Comparison of ENCODE assay signal across 2 cellular contexts in the genomic region with DNA sequence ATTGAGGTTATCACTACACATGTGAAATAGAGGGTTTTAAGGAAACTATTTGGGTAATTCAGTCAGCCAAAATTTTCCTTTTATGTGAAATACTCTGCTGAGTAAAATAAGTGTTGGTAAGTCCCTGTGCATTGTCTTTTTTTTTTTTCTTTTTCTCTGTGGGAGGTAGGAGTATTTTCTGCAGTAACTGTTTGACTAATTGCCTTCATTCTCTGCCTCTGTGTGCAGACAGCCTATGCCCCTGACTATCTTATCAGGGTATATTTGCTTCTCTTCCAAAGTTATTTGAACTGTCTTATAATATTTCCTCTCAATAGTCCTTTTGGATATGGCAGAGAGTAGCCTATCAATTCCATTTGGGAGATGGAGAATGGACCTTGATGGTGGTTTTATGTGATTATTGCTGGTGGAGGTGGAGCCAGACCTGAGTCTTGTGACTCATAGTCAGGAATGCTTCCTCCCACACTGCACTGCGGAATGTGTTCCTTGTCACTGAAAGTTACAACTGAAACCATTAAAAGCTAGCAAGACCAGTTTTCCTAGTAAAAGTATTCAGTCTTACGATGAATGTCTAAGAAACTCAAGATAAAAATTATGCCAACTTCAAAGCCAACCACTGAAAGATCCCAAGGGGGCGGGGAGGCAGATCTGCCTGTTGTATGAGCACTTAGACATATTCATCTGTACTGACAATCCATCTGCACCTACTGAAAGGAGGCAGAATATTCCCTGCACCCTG.
TF ChIP-seq lines count a peak whose summit lies in the region.

No MANE protein-coding gene starts in this region.

TF ChIP-seq in GM23338, 12 proteins besides CTCF, POLR2A, EP300 and RAD21 (continued from another document):
- TF ChIP-seq, protein P1, sequence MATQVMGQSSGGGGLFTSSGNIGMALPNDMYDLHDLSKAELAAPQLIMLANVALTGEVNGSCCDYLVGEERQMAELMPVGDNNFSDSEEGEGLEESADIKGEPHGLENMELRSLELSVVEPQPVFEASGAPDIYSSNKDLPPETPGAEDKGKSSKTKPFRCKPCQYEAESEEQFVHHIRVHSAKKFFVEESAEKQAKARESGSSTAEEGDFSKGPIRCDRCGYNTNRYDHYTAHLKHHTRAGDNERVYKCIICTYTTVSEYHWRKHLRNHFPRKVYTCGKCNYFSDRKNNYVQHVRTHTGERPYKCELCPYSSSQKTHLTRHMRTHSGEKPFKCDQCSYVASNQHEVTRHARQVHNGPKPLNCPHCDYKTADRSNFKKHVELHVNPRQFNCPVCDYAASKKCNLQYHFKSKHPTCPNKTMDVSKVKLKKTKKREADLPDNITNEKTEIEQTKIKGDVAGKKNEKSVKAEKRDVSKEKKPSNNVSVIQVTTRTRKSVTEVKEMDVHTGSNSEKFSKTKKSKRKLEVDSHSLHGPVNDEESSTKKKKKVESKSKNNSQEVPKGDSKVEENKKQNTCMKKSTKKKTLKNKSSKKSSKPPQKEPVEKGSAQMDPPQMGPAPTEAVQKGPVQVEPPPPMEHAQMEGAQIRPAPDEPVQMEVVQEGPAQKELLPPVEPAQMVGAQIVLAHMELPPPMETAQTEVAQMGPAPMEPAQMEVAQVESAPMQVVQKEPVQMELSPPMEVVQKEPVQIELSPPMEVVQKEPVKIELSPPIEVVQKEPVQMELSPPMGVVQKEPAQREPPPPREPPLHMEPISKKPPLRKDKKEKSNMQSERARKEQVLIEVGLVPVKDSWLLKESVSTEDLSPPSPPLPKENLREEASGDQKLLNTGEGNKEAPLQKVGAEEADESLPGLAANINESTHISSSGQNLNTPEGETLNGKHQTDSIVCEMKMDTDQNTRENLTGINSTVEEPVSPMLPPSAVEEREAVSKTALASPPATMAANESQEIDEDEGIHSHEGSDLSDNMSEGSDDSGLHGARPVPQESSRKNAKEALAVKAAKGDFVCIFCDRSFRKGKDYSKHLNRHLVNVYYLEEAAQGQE (IDR thresholded peaks at IDR 0.05; ENCODE audit: unreplicated experiment): no peak
- TF ChIP-seq, protein P2, sequence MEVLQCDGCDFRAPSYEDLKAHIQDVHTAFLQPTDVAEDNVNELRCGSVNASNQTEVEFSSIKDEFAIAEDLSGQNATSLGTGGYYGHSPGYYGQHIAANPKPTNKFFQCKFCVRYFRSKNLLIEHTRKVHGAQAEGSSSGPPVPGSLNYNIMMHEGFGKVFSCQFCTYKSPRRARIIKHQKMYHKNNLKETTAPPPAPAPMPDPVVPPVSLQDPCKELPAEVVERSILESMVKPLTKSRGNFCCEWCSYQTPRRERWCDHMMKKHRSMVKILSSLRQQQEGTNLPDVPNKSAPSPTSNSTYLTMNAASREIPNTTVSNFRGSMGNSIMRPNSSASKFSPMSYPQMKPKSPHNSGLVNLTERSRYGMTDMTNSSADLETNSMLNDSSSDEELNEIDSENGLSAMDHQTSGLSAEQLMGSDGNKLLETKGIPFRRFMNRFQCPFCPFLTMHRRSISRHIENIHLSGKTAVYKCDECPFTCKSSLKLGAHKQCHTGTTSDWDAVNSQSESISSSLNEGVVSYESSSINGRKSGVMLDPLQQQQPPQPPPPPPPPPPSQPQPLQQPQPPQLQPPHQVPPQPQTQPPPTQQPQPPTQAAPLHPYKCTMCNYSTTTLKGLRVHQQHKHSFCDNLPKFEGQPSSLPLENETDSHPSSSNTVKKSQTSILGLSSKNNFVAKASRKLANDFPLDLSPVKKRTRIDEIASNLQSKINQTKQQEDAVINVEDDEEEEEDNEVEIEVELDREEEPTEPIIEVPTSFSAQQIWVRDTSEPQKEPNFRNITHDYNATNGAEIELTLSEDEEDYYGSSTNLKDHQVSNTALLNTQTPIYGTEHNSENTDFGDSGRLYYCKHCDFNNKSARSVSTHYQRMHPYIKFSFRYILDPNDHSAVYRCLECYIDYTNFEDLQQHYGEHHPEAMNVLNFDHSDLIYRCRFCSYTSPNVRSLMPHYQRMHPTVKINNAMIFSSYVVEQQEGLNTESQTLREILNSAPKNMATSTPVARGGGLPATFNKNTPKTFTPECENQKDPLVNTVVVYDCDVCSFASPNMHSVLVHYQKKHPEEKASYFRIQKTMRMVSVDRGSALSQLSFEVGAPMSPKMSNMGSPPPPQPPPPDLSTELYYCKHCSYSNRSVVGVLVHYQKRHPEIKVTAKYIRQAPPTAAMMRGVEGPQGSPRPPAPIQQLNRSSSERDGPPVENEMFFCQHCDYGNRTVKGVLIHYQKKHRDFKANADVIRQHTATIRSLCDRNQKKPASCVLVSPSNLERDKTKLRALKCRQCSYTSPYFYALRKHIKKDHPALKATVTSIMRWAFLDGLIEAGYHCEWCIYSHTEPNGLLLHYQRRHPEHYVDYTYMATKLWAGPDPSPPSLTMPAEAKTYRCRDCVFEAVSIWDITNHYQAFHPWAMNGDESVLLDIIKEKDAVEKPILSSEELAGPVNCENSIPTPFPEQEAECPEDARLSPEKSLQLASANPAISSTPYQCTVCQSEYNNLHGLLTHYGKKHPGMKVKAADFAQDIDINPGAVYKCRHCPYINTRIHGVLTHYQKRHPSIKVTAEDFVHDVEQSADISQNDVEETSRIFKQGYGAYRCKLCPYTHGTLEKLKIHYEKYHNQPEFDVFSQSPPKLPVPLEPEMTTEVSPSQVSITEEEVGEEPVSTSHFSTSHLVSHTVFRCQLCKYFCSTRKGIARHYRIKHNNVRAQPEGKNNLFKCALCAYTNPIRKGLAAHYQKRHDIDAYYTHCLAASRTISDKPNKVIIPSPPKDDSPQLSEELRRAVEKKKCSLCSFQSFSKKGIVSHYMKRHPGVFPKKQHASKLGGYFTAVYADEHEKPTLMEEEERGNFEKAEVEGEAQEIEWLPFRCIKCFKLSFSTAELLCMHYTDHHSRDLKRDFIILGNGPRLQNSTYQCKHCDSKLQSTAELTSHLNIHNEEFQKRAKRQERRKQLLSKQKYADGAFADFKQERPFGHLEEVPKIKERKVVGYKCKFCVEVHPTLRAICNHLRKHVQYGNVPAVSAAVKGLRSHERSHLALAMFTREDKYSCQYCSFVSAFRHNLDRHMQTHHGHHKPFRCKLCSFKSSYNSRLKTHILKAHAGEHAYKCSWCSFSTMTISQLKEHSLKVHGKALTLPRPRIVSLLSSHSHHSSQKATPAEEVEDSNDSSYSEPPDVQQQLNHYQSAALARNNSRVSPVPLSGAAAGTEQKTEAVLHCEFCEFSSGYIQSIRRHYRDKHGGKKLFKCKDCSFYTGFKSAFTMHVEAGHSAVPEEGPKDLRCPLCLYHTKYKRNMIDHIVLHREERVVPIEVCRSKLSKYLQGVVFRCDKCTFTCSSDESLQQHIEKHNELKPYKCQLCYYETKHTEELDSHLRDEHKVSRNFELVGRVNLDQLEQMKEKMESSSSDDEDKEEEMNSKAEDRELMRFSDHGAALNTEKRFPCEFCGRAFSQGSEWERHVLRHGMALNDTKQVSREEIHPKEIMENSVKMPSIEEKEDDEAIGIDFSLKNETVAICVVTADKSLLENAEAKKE (CRISPR knock-in tag; IDR thresholded peaks at IDR 0.05): no peak

TF ChIP-seq in WTC11, 78 proteins besides CTCF, POLR2A, EP300 and RAD21 (continued from another document):
- no peak for TF ChIP-seq MYBL2 (CRISPR knock-in tag; IDR thresholded peaks at IDR 0.05)
- TF ChIP-seq, protein P3, sequence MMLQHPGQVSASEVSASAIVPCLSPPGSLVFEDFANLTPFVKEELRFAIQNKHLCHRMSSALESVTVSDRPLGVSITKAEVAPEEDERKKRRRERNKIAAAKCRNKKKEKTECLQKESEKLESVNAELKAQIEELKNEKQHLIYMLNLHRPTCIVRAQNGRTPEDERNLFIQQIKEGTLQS (CRISPR knock-in tag; conservative IDR thresholded peaks at IDR 0.05): no peak
